ENCODE assay signal across 24 cellular contexts in the genomic region with DNA sequence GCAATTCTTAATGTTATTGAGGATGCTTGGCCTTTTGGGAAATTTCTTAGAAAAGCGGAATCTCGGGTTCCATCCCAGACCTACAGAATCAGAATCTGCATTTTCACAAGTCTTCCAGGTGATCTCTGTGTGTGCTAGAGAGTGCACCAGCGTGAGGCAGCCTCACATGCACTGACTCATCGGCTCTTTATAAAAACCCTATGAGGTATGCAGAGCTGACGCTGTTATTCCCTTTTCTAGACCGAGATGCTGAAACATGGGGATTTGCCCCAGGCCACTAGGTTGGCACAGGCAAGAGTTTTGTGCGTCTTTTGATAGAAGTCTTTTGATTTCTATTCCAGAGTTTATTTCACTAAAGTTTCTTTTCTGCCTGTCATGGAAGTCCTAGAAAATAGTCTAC.
DNase-seq lines count a peak whose midpoint lies in the region; ATAC-seq, FAIRE-seq and TF ChIP-seq lines count a peak whose summit lies in the region.
"Had no signal": no experiment of that assay in that cellular context is flagged by ENCODE, and none has a peak within 500 bp of the region (broad histone marks: within the 10 kb centered on the region; RNA-seq: fewer than 3 reads in every experiment).

No MANE protein-coding gene starts in this region.

- H3K4me1 ChIP-seq in BLaER1 (peaks cover 11% of the 10 kb centered on the region), PC-3 (ENCODE audit: insufficient read depth, low read length) (peaks cover 6% of the 10 kb centered on the region; the same call in 1 of the 2 replicates), keratinocyte (ENCODE audit: control insufficient read depth, extremely low read depth, insufficient read depth, low read length) (peaks cover 20% of the 10 kb centered on the region), uterus (no peaks in the 10 kb centered on the region), lower lobe of right lung (no peaks in the 10 kb centered on the region)
- H3K4me1 ChIP-seq: A549, HAP-1 had no signal

- H3K79me2 ChIP-seq in PC-3 (ENCODE audit: low read length) (no peaks in the 10 kb centered on the region), keratinocyte (ENCODE audit: control insufficient read depth, insufficient read depth, low read length) (no peaks in the 10 kb centered on the region)

- H4K20me1 ChIP-seq in BLaER1 (no peaks in the 10 kb centered on the region), PC-3 (ENCODE audit: low read length) (no peaks in the 10 kb centered on the region), keratinocyte (ENCODE audit: control insufficient read depth, extremely low read depth, insufficient read depth, low read length) (no peaks in the 10 kb centered on the region)

- H3K36me3 ChIP-seq in BLaER1 = 0 out of 2 replicates have a peak, but pooled peaks cover 6% of the 10 kb centered on the region
- H3K36me3 ChIP-seq in PC-3 (ENCODE audit: low read depth, low read length) = no peaks in the 10 kb centered on the region
- H3K36me3 ChIP-seq in keratinocyte (ENCODE audit: control insufficient read depth in 2 of 2, extremely low read depth in 1 of 2, insufficient read depth in 2 of 2, low read length in 2 of 2) = no peaks in the 10 kb centered on the region
- no peaks in the 10 kb centered on the region for H3K36me3 ChIP-seq in uterus
- no peaks in the 10 kb centered on the region for H3K36me3 ChIP-seq in lower lobe of right lung
- H3K36me3 ChIP-seq: HAP-1 had no signal

- H3K9ac ChIP-seq in BLaER1 (no peak overlapping the region), PC-3 (ENCODE audit: low read length) (no peak overlapping the region), keratinocyte (ENCODE audit: control insufficient read depth, extremely low read depth, insufficient read depth, low read length) (no peak overlapping the region)

- H3K9me1 ChIP-seq in keratinocyte (ENCODE audit: control insufficient read depth, extremely low read depth, insufficient read depth, low read length) = no peaks in the 10 kb centered on the region

- TF ChIP-seq POLR2A in uterus (IDR thresholded peaks at IDR 0.05) = no peak

- H2AFZ ChIP-seq in PC-3 (ENCODE audit: low read length) (no peak overlapping the region), keratinocyte (ENCODE audit: control insufficient read depth, low read length) (no peak overlapping the region)

- dilution Hi-C loops in keratinocyte (cut with MboI; ENCODE audit: extremely low pct_ligation_motif_present, low sequenced_read_pairs) = no loop called here

- no peak for TF ChIP-seq CTCF in PC-3 (conservative IDR thresholded peaks at IDR 0.05; ENCODE audit: low read depth, low read length)
- no peak for TF ChIP-seq CTCF in epithelial cell of esophagus (IDR thresholded peaks at IDR 0.05; ENCODE audit: insufficient read depth, low read depth, low read length, missing control alignments)
- TF ChIP-seq CTCF in keratinocyte (optimal IDR thresholded peaks at IDR 0.05 in 1 of 3, IDR thresholded peaks at IDR 0.05 in 1 of 3, conservative IDR thresholded peaks at IDR 0.05 in 1 of 3; ENCODE audit: extremely low read depth in 1 of 3, insufficient read depth in 2 of 3, low read length in 3 of 3) = peak in 1 of 3 experiments; percentile 10
- TF ChIP-seq CTCF in uterus (IDR thresholded peaks at IDR 0.05) = no peak
- TF ChIP-seq CTCF in lower lobe of right lung (IDR thresholded peaks at IDR 0.05) = no peak

- DNase-seq in PC-3 = peak; percentile 54
- peak; percentile 87 for DNase-seq in epithelial cell of esophagus (ENCODE audit: low read depth)
- DNase-seq in keratinocyte (ENCODE audit: low read depth, low spot score) = peak; percentile 36
- no peak for DNase-seq in uterus
- DNase-seq in lower lobe of right lung = no peak
- DNase-seq in Ammon's horn (ENCODE audit: low spot score) = no peak
- DNase-seq: 8988T; ACHN; AML-193; CD4-positive, alpha-beta T cell; CD8-positive, alpha-beta memory T cell; DMS 273 treated with DMSO at 0.1 percent for 48 hours; DMS53; DMS79 treated with DMSO at 0.1 percent for 48 hours; GF-D8; GOT3; HFFc6 had no signal

- H3K9me3 ChIP-seq in BLaER1 (no peaks in the 10 kb centered on the region), PC-3 (ENCODE audit: low read length) (no peaks in the 10 kb centered on the region), keratinocyte (ENCODE audit: control insufficient read depth, low read depth, low read length) (no peaks in the 10 kb centered on the region), uterus (no peaks in the 10 kb centered on the region), lower lobe of right lung (no peaks in the 10 kb centered on the region)
- H3K9me3 ChIP-seq: A549, HAP-1 had no signal

- no peak overlapping the region for H3K27ac ChIP-seq in BLaER1
- no peak overlapping the region for H3K27ac ChIP-seq in PC-3 (ENCODE audit: low read length)
- no peak overlapping the region for H3K27ac ChIP-seq in keratinocyte (ENCODE audit: control insufficient read depth, insufficient read depth, low read length)
- H3K27ac ChIP-seq in uterus = no peak overlapping the region
- no peak overlapping the region for H3K27ac ChIP-seq in lower lobe of right lung
- H3K27ac ChIP-seq: A549 had no signal

- H3K9me2 ChIP-seq in PC-3 (replicated peaks; ENCODE audit: low read length) = no peaks in the 10 kb centered on the region

- peak; percentile 92 for FAIRE-seq in keratinocyte (lab: Jason Lieb, UNC)
- FAIRE-seq: A549, D721Med, GM12891, GM18507, H54 had no signal

- BruUV-seq in PC-3 (replicated peaks; lab: Mats Ljungman, UMichigan) = no TSS peak

- CTCF ChIA-PET in PC-3 (lab: Charles Lee) = no interaction called here

- no peak overlapping the region for H3K4me3 ChIP-seq in BLaER1
- no peak overlapping the region for H3K4me3 ChIP-seq in PC-3 (ENCODE audit: low read length)
- no peak overlapping the region for H3K4me3 ChIP-seq in epithelial cell of esophagus (ENCODE audit: low read length)
- no peak overlapping the region for H3K4me3 ChIP-seq in keratinocyte (ENCODE audit: control insufficient read depth in 2 of 3, extremely low read depth in 1 of 3, insufficient read depth in 2 of 3, low read depth in 1 of 3, low read length in 3 of 3)
- no peak overlapping the region for H3K4me3 ChIP-seq in uterus
- no peak overlapping the region for H3K4me3 ChIP-seq in lower lobe of right lung
- H3K4me3 ChIP-seq: A549, HAP-1 had no signal

- peak; percentile 85 for ATAC-seq in PC-3
- ATAC-seq in lower lobe of right lung = no peak
- ATAC-seq: A549 had no signal

- H3K4me2 ChIP-seq in BLaER1 (peak overlapping the region; percentile 51), PC-3 (ENCODE audit: low read length) (no peak overlapping the region), keratinocyte (ENCODE audit: control insufficient read depth, extremely low read depth, insufficient read depth, low read depth, low read length) (peak overlapping the region; percentile 25)
- H3K4me2 ChIP-seq: A549 had no signal

- intact Hi-C loops in PC-3 (cut with micrococcal nuclease) (no loop called here), uterus (cut with DNase I; ENCODE audit: low total_unique reads) (no loop called here), lower lobe of right lung (cut with DNase I) (no loop called here)

- POLR2A ChIA-PET in PC-3 (lab: Charles Lee; ENCODE audit: unreplicated experiment) = no interaction called here

- H3F3A ChIP-seq in PC-3 (ENCODE audit: low read length, unreplicated experiment) = no peaks in the 10 kb centered on the region

- H3K27me3 ChIP-seq in BLaER1 = no peaks in the 10 kb centered on the region
- no peaks in the 10 kb centered on the region for H3K27me3 ChIP-seq in PC-3 (ENCODE audit: low read length)
- no peaks in the 10 kb centered on the region for H3K27me3 ChIP-seq in keratinocyte (ENCODE audit: control insufficient read depth, extremely low read depth, insufficient read depth, low read length)
- no peaks in the 10 kb centered on the region for H3K27me3 ChIP-seq in uterus
- no peaks in the 10 kb centered on the region for H3K27me3 ChIP-seq in lower lobe of right lung (ENCODE audit: low read depth)

Comparison
In these comparisons a context has a peak if more than half of its experiments do, and no peak if none do; other contexts are left out.
1. DNase-seq: peak in PC-3 (single experiment), epithelial cell of esophagus (single experiment) and keratinocyte (single experiment); none in uterus (0 of 2), lower lobe of right lung (single experiment) and Ammon's horn (single experiment).